Comparison of ENCODE assay signal across 8 cellular contexts in the genomic region with DNA sequence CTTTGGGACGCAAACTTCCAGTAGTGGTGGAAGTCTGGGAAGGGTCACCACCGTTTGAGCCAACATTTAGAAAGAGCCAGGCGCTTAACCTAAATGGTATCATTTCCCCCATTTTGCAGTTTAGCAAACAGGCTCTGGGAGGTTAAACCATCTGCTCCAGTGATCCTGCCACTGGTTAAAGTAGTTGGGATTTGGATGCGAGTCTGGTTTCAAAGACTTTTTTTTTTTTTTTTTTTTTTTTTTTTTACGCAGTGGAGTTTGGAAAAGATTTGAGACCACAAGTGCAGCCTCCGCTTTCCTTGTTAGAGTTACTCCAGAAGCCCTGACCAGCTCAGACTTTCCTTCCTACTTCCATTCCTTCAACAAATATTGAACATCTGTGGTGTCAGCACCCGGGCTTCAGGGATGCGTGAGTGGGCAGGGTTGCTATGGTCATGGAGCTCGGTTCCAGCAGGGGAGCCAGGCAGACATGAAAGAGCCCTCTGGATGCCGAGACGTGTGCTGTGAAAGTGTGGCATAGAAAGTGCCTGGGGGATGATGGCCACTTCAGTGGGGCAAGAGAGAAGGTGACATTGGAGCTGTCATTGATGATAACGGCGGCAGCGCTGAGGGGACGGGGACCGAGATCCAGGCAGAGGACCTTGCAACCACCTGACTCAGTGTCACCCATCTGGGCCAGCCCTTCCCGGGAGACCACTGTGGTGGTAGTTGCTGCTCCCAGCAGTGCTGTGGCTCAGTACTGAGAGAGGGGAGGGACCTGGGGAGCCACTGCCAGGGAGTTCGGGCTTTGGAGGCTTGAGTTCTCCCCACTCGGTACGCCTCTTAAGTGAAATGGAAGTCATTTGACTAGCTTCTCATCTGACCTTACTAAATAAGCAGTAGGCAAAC. TPM values are rescaled to one million over a fixed set of nuclear protein-coding genes. Genes with fewer than 3 reads are reported as not detected.
DNase-seq lines count a peak whose midpoint lies in the region; ATAC-seq and TF ChIP-seq lines count a peak whose summit lies in the region.

No MANE protein-coding gene starts in this region.

- H3K27ac ChIP-seq in caudate nucleus (ENCODE audit: low read depth, low read length) (peak overlapping the region; percentile 96), left lung (peak overlapping the region; percentile 97 to 100), subcutaneous abdominal adipose tissue (ENCODE audit: low read depth, low read length) (peak overlapping the region; percentile 94)

- H3K4me3 ChIP-seq in left lung (peak overlapping the region; percentile 56 to 75), subcutaneous abdominal adipose tissue (ENCODE audit: low read depth in 1 of 5, low read length in 5 of 5) (peak overlapping the region; percentile 87 to 95 (median 92))

- H3K4me1 ChIP-seq in left lung (peaks cover 8 to 36% of the 10 kb centered on the region in 2 donors), subcutaneous abdominal adipose tissue (ENCODE audit: control insufficient read depth in 5 of 5, insufficient read depth in 5 of 5, low read length in 5 of 5) (peaks cover 8 to 28% (median 28%) of the 10 kb centered on the region in 5 donors)

- peaks cover 2 to 3% of the 10 kb centered on the region in 2 donors for H3K27me3 ChIP-seq in left lung
- peaks cover 0 to 1% (median 0%) of the 10 kb centered on the region in 5 donors for H3K27me3 ChIP-seq in subcutaneous abdominal adipose tissue (ENCODE audit: control insufficient read depth in 5 of 5, insufficient read depth in 4 of 5, low read length in 5 of 5)

- intact Hi-C loops in left lung (cut with DNase I) = no loop called here

- ATAC-seq in left lung = peak; percentile 3
- ATAC-seq in GM21367 (IDR thresholded peaks at IDR 0.05; ENCODE audit: unreplicated experiment) = no peak

- peak overlapping the region; percentile 79 to 96 (median 91) for H3K9ac ChIP-seq in subcutaneous abdominal adipose tissue (ENCODE audit: low read length in 5 of 5)

- H3K9me3 ChIP-seq in left lung = no peaks in the 10 kb centered on the region
- H3K9me3 ChIP-seq in subcutaneous abdominal adipose tissue (ENCODE audit: control insufficient read depth in 5 of 5, low read length in 5 of 5) = no peaks in the 10 kb centered on the region

- no peak for TF ChIP-seq CTCF in left lung (IDR thresholded peaks at IDR 0.05)

- H3K36me3 ChIP-seq in left lung = no peaks in the 10 kb centered on the region
- no peaks in the 10 kb centered on the region for H3K36me3 ChIP-seq in subcutaneous abdominal adipose tissue (ENCODE audit: control insufficient read depth in 5 of 5, insufficient read depth in 5 of 5, low read length in 5 of 5)

- peak; percentile 11 for DNase-seq in stimulated activated CD4-positive, alpha-beta T cell treated with anti-CD3 and anti-CD28 coated beads, Interleukin-4, amount 100 ng/mL, for 1 hour
- no peak for DNase-seq in stimulated activated CD4-positive, alpha-beta T cell treated with anti-CD3 and anti-CD28 coated beads, Interleukin-4, amount 100 ng/mL, for 24 hours
- DNase-seq in NCI-H748 treated with DMSO at 0.1 percent for 48 hours (lab: John Stamatoyannopoulos, UW) (peak; percentile 4), caudate nucleus (lab: John Stamatoyannopoulos, UW) (peak in 14 of 61 donors; percentile 6 to 60 (median 25)), left lung (no peak), amniotic stem cell (lab: John Stamatoyannopoulos, UW) (no peak)

RNA-seq across cellular contexts. Expression of gene RNU6-1, which starts 1.1 kb away (rescaled TPM):
- not detected for total RNA-seq in left lung

RNA-seq across cellular contexts. Expression of gene SKOR1, which starts 15.7 kb away (rescaled TPM):
- total RNA-seq in left lung = under 1 TPM; 0.12 to 0.34 TPM

Comparison
In these comparisons a context has a peak if more than half of its experiments do, and no peak if none do; other contexts are left out.
1. DNase-seq: peak in stimulated activated CD4-positive, alpha-beta T cell treated with anti-CD3 and anti-CD28 coated beads, Interleukin-4, amount 100 ng/mL, for 1 hour (single experiment) and NCI-H748 treated with DMSO at 0.1 percent for 48 hours (single experiment); none in stimulated activated CD4-positive, alpha-beta T cell treated with anti-CD3 and anti-CD28 coated beads, Interleukin-4, amount 100 ng/mL, for 24 hours (single experiment), left lung (0 of 2) and amniotic stem cell (single experiment).
2. Peak in every context shown above with its lines, with median percentiles within 50 percentile points of each other: H3K27ac ChIP-seq.